9 cellular contexts compared by ENCODE assay signal in the genomic region with DNA sequence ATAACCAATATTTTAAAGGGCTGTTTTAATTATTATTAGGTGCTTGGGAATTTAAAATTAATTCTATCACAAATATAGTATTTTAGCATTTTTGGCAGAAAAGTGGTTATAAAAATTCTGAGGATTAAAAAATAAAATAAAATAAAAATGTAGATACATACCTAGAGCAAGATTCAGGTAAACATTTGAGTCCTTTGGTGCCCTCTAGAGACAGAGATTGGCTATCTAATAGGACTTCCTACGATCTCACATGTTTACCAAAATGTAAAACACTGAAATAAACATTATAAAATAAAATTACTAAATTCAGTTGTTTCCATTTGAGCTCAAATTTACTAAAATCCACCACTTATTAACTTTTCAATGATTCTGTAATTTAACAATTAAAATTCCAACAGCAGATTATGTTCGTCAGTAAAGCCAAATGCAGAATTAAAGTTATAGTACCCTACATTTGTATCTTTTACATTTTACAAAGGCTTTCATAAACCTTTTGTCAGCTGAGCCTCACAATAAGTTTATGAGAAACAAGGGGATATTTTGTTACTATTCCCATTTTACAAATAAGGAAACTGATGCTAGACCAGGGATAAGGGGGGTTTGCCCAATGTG. TPM values are rescaled to one million over a fixed set of nuclear protein-coding genes. Genes with fewer than 3 reads are reported as not detected.
DNase-seq lines count a peak whose midpoint lies in the region; ATAC-seq, FAIRE-seq and TF ChIP-seq lines count a peak whose summit lies in the region.
"Had no signal": no experiment of that assay in that cellular context is flagged by ENCODE, and none has a peak within 500 bp of the region (broad histone marks: within the 10 kb centered on the region; RNA-seq: fewer than 3 reads in every experiment).

No MANE protein-coding gene starts in this region.

- no peaks in the 10 kb centered on the region for H3F3A ChIP-seq in PC-3 (ENCODE audit: low read length, unreplicated experiment)

- H3K79me2 ChIP-seq in PC-3 (ENCODE audit: low read length) = no peaks in the 10 kb centered on the region

- H3K4me2 ChIP-seq in PC-3 (ENCODE audit: low read length) = no peak overlapping the region

- no peak for ATAC-seq in left cardiac atrium
- ATAC-seq in PC-3 = peak; percentile 61
- no peak for ATAC-seq in HG03432 (IDR thresholded peaks at IDR 0.05; ENCODE audit: unreplicated experiment)
- no peak for ATAC-seq in GM19452 (IDR thresholded peaks at IDR 0.05; ENCODE audit: unreplicated experiment)
- ATAC-seq: T-helper 17 cell had no signal

- H3K9me3 ChIP-seq in left ventricle myocardium inferior (replicated peaks) (no peaks in the 10 kb centered on the region), PC-3 (ENCODE audit: low read length) (no peaks in the 10 kb centered on the region), testis (no peaks in the 10 kb centered on the region)

- no peaks in the 10 kb centered on the region for H3K27me3 ChIP-seq in left ventricle myocardium inferior (ENCODE audit: low read depth)
- no peaks in the 10 kb centered on the region for H3K27me3 ChIP-seq in PC-3 (ENCODE audit: low read length)
- H3K27me3 ChIP-seq in testis = no peaks in the 10 kb centered on the region

- no TSS peak for BruUV-seq in PC-3 (replicated peaks; lab: Mats Ljungman, UMichigan)

- no peak for FAIRE-seq in HTR-8/SVneo (lab: Jason Lieb, UNC)

- no peaks in the 10 kb centered on the region for H3K9me2 ChIP-seq in PC-3 (replicated peaks; ENCODE audit: low read length)

- 75 to 76% methylated on average over 2 of the region's 2 CpGs for WGBS in testis, 2 donors

- no peaks in the 10 kb centered on the region for H4K20me1 ChIP-seq in PC-3 (ENCODE audit: low read length)

- TF ChIP-seq CTCF in left ventricle myocardium inferior (IDR thresholded peaks at IDR 0.05; ENCODE audit: borderline replicate concordance) (peak; percentile 46), PC-3 (conservative IDR thresholded peaks at IDR 0.05; ENCODE audit: low read depth, low read length) (peak; percentile 67), testis (IDR thresholded peaks at IDR 0.05) (peak in 1 of 3 experiments; percentile 23)

- DNase-seq in left ventricle myocardium inferior (no peak), left cardiac atrium (no peak), PC-3 (peak; percentile 67), fibroblast of the conjunctiva (ENCODE audit: low read depth) (peak; percentile 24), HTR-8/SVneo (ENCODE audit: insufficient read length, low spot score) (no peak), testis (no peak)
- DNase-seq: T-helper 17 cell had no signal

- H2AFZ ChIP-seq in PC-3 (ENCODE audit: low read length) = no peak overlapping the region

- POLR2A ChIA-PET in PC-3 (lab: Charles Lee; ENCODE audit: unreplicated experiment) = no interaction called here

- no peak overlapping the region for H3K4me3 ChIP-seq in left ventricle myocardium inferior
- no peak overlapping the region for H3K4me3 ChIP-seq in PC-3 (ENCODE audit: low read length)
- no peak overlapping the region for H3K4me3 ChIP-seq in testis

- H3K36me3 ChIP-seq in left ventricle myocardium inferior (peaks cover 10% of the 10 kb centered on the region), PC-3 (ENCODE audit: low read depth, low read length) (no peaks in the 10 kb centered on the region), testis (ENCODE audit: low read depth, missing control alignments) (no peaks in the 10 kb centered on the region)

- intact Hi-C loops in left ventricle myocardium inferior (cut with micrococcal nuclease) (no loop called here), left cardiac atrium (cut with DNase I) (no loop called here), PC-3 (cut with micrococcal nuclease) (loop anchor here (2.0 kb wide), 2 partner anchors 81 to 227 kb away; no protein-coding TSS in a partner anchor), testis (cut with DNase I; ENCODE audit: low total_unique reads) (no loop called here)

- no peak for TF ChIP-seq POLR2A in testis (IDR thresholded peaks at IDR 0.05)

- CTCF ChIA-PET in PC-3 (lab: Charles Lee) = interaction anchor here (0.6 kb wide), 1 partner anchor 207 kb away, joined by 3 read pairs; no protein-coding TSS in a partner anchor

- H3K4me1 ChIP-seq in left ventricle myocardium inferior = no peaks in the 10 kb centered on the region
- no peaks in the 10 kb centered on the region for H3K4me1 ChIP-seq in PC-3 (ENCODE audit: insufficient read depth, low read length)
- H3K4me1 ChIP-seq in testis = no peaks in the 10 kb centered on the region

- H3K9ac ChIP-seq in PC-3 (ENCODE audit: low read length) = no peak overlapping the region

- no peak overlapping the region for H3K27ac ChIP-seq in left ventricle myocardium inferior (replicated peaks)
- H3K27ac ChIP-seq in PC-3 (ENCODE audit: low read length) = no peak overlapping the region
- H3K27ac ChIP-seq in testis = no peak overlapping the region

RNA-seq across cellular contexts. Expression of a gene that starts 27.7 kb away (rescaled TPM):
- total RNA-seq in left ventricle myocardium inferior = 7.1 TPM
- 10 to 100 TPM; 12.3 to 17.5 TPM for total RNA-seq in left cardiac atrium
- 10.5 and 21.3 TPM in 2 replicates for total RNA-seq in PC-3 (2014; rRNA removed)
- total RNA-seq in testis = 10 to 100 TPM; 18.3 to 23.5 TPM
- polyA plus RNA-seq in testis (ENCODE audit: insufficient read depth, low read depth, low replicate concordance) = 9.3 TPM

Comparison
In these comparisons a context has a peak if more than half of its experiments do, and no peak if none do; other contexts are left out.
1. DNase-seq: peak in PC-3 (single experiment) and fibroblast of the conjunctiva (single experiment); none in left ventricle myocardium inferior (single experiment), left cardiac atrium (single experiment), HTR-8/SVneo (single experiment) and testis (single experiment).